22 cellular contexts compared by ENCODE assay signal in the genomic region with DNA sequence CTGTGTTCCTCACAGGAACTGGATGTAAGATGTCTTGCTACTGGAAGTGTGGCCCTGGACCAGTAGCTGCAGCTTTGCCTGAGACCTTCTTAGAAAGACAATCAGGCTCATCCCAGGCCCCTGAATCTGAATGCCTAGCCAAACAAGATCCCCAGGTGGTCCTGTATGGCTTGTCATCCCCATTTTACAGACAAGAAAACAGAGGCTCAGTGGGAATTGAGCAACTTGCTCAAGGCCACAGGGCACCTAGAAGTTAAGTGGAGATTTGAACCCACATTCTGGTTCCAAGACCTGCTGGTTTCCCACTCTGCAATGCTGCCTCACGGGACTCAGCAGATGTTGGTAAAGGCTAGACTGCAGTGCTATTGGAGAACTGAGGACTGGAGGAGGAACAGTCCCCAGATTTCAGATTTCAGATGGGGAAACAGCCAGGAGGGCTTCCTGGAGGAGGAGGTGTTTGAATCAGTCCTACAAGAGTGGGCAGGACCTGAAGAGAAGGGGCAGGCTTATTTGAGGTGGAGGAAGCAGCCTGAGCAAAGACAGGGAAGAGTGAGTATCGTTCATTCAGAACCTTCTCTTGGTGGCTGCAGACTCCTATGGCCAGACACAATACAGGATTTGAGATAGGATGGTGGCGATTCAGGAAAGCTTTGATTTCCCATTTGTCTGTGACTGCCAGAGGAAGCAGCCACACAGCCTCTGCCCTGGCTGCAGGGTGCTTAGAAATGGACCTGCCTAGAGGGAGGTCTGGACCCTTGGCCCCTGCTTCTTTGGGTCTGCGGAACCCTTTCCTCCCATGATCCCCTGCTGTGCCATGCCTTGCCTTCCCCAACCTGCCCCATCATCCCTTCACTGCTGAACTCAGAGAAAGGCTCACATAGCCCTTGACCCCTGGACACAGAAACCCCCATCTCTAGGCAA.
DNase-seq lines count a peak whose midpoint lies in the region; ATAC-seq, FAIRE-seq and TF ChIP-seq lines count a peak whose summit lies in the region.
"Had no signal": no experiment of that assay in that cellular context is flagged by ENCODE, and none has a peak within 500 bp of the region (broad histone marks: within the 10 kb centered on the region; RNA-seq: fewer than 3 reads in every experiment).

No MANE protein-coding gene starts in this region.

- peaks cover 0 to 4% (median 0%) of the 10 kb centered on the region in 11 experiments; a peak in 3 of 22 replicates for H3K9me3 ChIP-seq in BLaER1 treated with 17β-estradiol and CSF1 and Interleukin-3, amounts not matched to agents 10 nM and 100 nM (replicated peaks in 1 of 11)
- no peaks in the 10 kb centered on the region for H3K9me3 ChIP-seq in K562 (replicated peaks; ENCODE audit: control insufficient read depth, insufficient read depth, low read depth, low read length)

- in situ Hi-C loops in K562 (cut with MboI): no loop called here

- no peak for TF ChIP-seq RAD21 in K562 (CRISPR knock-in tag; conservative IDR thresholded peaks at IDR 0.05 in 1 of 2, IDR thresholded peaks at IDR 0.05 in 1 of 2)

- peaks cover 0 to 5% (median 0%) of the 10 kb centered on the region in 11 experiments; a peak in 2 of 22 replicates for H4K20me1 ChIP-seq in BLaER1 treated with 17β-estradiol and CSF1 and Interleukin-3, amounts not matched to agents 10 nM and 100 nM
- no peaks in the 10 kb centered on the region for H4K20me1 ChIP-seq in K562 (replicated peaks; ENCODE audit: control insufficient read depth, insufficient read depth, low read length)

- no peaks in the 10 kb centered on the region for H3K36me3 Mint-ChIP-seq in osteocyte (ENCODE audit: unreplicated experiment)
- no peaks in the 10 kb centered on the region for H3K36me3 Mint-ChIP-seq in effector memory CD8-positive, alpha-beta T cell (ENCODE audit: insufficient read depth)
- H3K36me3 Mint-ChIP-seq: CD8-positive, alpha-beta T cell had no signal

- H3K9me3 Mint-ChIP-seq in osteocyte (ENCODE audit: unreplicated experiment): no peaks in the 10 kb centered on the region
- H3K9me3 Mint-ChIP-seq in effector memory CD8-positive, alpha-beta T cell: peaks cover 0 to 3% of the 10 kb centered on the region in 2 donors
- H3K9me3 Mint-ChIP-seq: HFFc6 had no signal

- H2AFZ ChIP-seq in K562 (ENCODE audit: low read depth, low read length): no peak overlapping the region

- no peak for TF ChIP-seq POLR2A in K562 (conservative IDR thresholded peaks at IDR 0.05)

- peaks cover 15% of the 10 kb centered on the region for H3K4me1 Mint-ChIP-seq in osteocyte (ENCODE audit: unreplicated experiment)
- H3K4me1 Mint-ChIP-seq in effector memory CD8-positive, alpha-beta T cell (ENCODE audit: low read depth in 2 of 2): no peaks in the 10 kb centered on the region

- CTCF ChIA-PET in K562 (lab: Yijun Ruan, JAX; ENCODE audit: low intra/inter-chr PET ratio): no interaction called here

- ATAC-seq in K562 (no peak), GM18519 (IDR thresholded peaks at IDR 0.05; ENCODE audit: low FRiP score, unreplicated experiment) (no peak)
- ATAC-seq in effector memory CD8-positive, alpha-beta T cell (replicated peaks): no peak
- ATAC-seq: CD8-positive, alpha-beta T cell; GM12878; HCT116 had no signal

- no peak overlapping the region for H3K27ac Mint-ChIP-seq in osteocyte (ENCODE audit: unreplicated experiment)
- H3K27ac Mint-ChIP-seq in effector memory CD8-positive, alpha-beta T cell: no peak overlapping the region
- H3K27ac Mint-ChIP-seq: CD8-positive, alpha-beta T cell; HFFc6 had no signal

- H3K27ac ChIP-seq in BLaER1 treated with 17β-estradiol and CSF1 and Interleukin-3, amounts not matched to agents 10 nM and 100 nM: no peak overlapping the region
- no peak overlapping the region for H3K27ac ChIP-seq in K562 (ENCODE audit: extremely low read depth, low read depth, low read length)
- H3K27ac ChIP-seq: HL-60 had no signal

- H3K4me3 Mint-ChIP-seq in osteocyte (ENCODE audit: unreplicated experiment): no peak overlapping the region
- no peak overlapping the region for H3K4me3 Mint-ChIP-seq in effector memory CD8-positive, alpha-beta T cell
- H3K4me3 Mint-ChIP-seq: CD8-positive, alpha-beta T cell; HFFc6 had no signal

- BruUV-seq in K562 (replicated peaks; lab: Mats Ljungman, UMichigan): no TSS peak

- H3K36me3 ChIP-seq in BLaER1 treated with 17β-estradiol and CSF1 and Interleukin-3, amounts not matched to agents 10 nM and 100 nM: no peaks in the 10 kb centered on the region
- no peaks in the 10 kb centered on the region for H3K36me3 ChIP-seq in K562 (ENCODE audit: control insufficient read depth, insufficient read depth, low read length)

- peaks cover 0 to 33% (median 14%) of the 10 kb centered on the region in 11 experiments; a peak in 11 of 22 replicates for H3K27me3 ChIP-seq in BLaER1 treated with 17β-estradiol and CSF1 and Interleukin-3, amounts not matched to agents 10 nM and 100 nM
- H3K27me3 ChIP-seq in K562 (ENCODE audit: control insufficient read depth in 2 of 2, insufficient read depth in 2 of 2, low read length in 2 of 2): peaks cover 0 to 6% of the 10 kb centered on the region in 2 experiments; a peak in 1 of 5 replicates

- FAIRE-seq in K562 (lab: Jason Lieb, UNC): no peak
- FAIRE-seq: A204.1, GM12878, GM19239 had no signal

- H3K9ac ChIP-seq in BLaER1 treated with 17β-estradiol and CSF1 and Interleukin-3, amounts not matched to agents 10 nM and 100 nM: no peak overlapping the region
- H3K9ac ChIP-seq in K562 (ENCODE audit: insufficient read depth in 1 of 2, low read depth in 2 of 2, low read length in 2 of 2): no peak overlapping the region

- POLR2A ChIA-PET in K562 (lab: Yijun Ruan, JAX): no interaction called here

- peaks cover 10% of the 10 kb centered on the region for H3K27me3 Mint-ChIP-seq in osteocyte (ENCODE audit: unreplicated experiment)
- peaks cover 56 to 86% of the 10 kb centered on the region in 2 donors for H3K27me3 Mint-ChIP-seq in effector memory CD8-positive, alpha-beta T cell

- no peaks in the 10 kb centered on the region for H3K79me2 ChIP-seq in K562 (ENCODE audit: control insufficient read depth, insufficient read depth, low read length)

- H3K4me1 ChIP-seq in BLaER1 treated with 17β-estradiol and CSF1 and Interleukin-3, amounts not matched to agents 10 nM and 100 nM: peaks cover 3 to 14% (median 12%) of the 10 kb centered on the region in 10 experiments; a peak in 17 of 20 replicates
- no peaks in the 10 kb centered on the region for H3K4me1 ChIP-seq in K562 (replicated peaks in 1 of 2; ENCODE audit: control insufficient read depth in 2 of 2, insufficient read depth in 2 of 2, low read length in 2 of 2)

- intact Hi-C loops in K562 (cut with micrococcal nuclease): no loop called here

- H3K4me3 ChIP-seq in BLaER1 treated with 17β-estradiol and CSF1 and Interleukin-3, amounts not matched to agents 10 nM and 100 nM: no peak overlapping the region
- no peak overlapping the region for H3K4me3 ChIP-seq in K562
- H3K4me3 ChIP-seq: GM12878 had no signal

- TF ChIP-seq EP300 in K562 (IDR thresholded peaks at IDR 0.05; ENCODE audit: low read length): no peak

- no peak for TF ChIP-seq CTCF in K562 (IDR thresholded peaks at IDR 0.05 in 2 of 3, conservative IDR thresholded peaks at IDR 0.05 in 1 of 3; ENCODE audit: insufficient read depth in 2 of 3, low read depth in 1 of 3, low read length in 3 of 3)
- no peak for TF ChIP-seq CTCF in osteocyte (IDR thresholded peaks at IDR 0.05)

- no peaks in the 10 kb centered on the region for H3K9me1 ChIP-seq in K562 (ENCODE audit: control insufficient read depth, insufficient read depth, low read length)

- DNase-seq in K562 (ENCODE audit: extremely low read depth in 1 of 4, low spot score in 3 of 4) (no peak), islet precursor cell (peak; percentile 41), osteocyte (ENCODE audit: extremely low spot score, unreplicated experiment) (peak; percentile 36), glomerular visceral epithelial cell (ENCODE audit: extremely low spot score) (no peak), NCI-H1930 (lab: John Stamatoyannopoulos, UW) (no peak)
- DNase-seq in effector memory CD8-positive, alpha-beta T cell: no peak
- DNase-seq: AML-193; CD8-positive, alpha-beta T cell; DMS53; DND-41; EL; HFFc6; IMR-90; Karpas-422; KBM-7 had no signal

- peak overlapping the region in 8 of 11 experiments; percentile 37 to 65 (median 54); a peak in 13 of 22 replicates for H3K4me2 ChIP-seq in BLaER1 treated with 17β-estradiol and CSF1 and Interleukin-3, amounts not matched to agents 10 nM and 100 nM
- H3K4me2 ChIP-seq in K562 (ENCODE audit: insufficient read depth, low read length): no peak overlapping the region

- WGBS in K562 (ENCODE audit: insufficient coverage, low coverage, missing lambda C conversion rate): 0% methylated on average over 3 of the region's 4 CpGs

TF ChIP-seq in K562, 482 proteins besides CTCF, POLR2A, EP300 and RAD21:
- TF ChIP-seq, protein P1, sequence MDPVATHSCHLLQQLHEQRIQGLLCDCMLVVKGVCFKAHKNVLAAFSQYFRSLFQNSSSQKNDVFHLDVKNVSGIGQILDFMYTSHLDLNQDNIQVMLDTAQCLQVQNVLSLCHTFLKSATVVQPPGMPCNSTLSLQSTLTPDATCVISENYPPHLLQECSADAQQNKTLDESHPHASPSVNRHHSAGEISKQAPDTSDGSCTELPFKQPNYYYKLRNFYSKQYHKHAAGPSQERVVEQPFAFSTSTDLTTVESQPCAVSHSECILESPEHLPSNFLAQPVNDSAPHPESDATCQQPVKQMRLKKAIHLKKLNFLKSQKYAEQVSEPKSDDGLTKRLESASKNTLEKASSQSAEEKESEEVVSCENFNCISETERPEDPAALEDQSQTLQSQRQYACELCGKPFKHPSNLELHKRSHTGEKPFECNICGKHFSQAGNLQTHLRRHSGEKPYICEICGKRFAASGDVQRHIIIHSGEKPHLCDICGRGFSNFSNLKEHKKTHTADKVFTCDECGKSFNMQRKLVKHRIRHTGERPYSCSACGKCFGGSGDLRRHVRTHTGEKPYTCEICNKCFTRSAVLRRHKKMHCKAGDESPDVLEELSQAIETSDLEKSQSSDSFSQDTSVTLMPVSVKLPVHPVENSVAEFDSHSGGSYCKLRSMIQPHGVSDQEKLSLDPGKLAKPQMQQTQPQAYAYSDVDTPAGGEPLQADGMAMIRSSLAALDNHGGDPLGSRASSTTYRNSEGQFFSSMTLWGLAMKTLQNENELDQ (CRISPR knock-in tag; IDR thresholded peaks at IDR 0.05; ENCODE audit: borderline replicate concordance): no peak
- peak; percentile 86 for TF ChIP-seq ZFP36 (IDR thresholded peaks at IDR 0.05; ENCODE audit: low read depth, low read length, partially characterized antibody)

Comparison
In these comparisons a context has a peak if more than half of its experiments do, and no peak if none do; other contexts are left out.
1. DNase-seq: peak in islet precursor cell (single experiment) and osteocyte (single experiment); none in K562 (0 of 4), glomerular visceral epithelial cell (single experiment), effector memory CD8-positive, alpha-beta T cell (0 of 3) and NCI-H1930 (0 of 2).